In the genomic region with DNA sequence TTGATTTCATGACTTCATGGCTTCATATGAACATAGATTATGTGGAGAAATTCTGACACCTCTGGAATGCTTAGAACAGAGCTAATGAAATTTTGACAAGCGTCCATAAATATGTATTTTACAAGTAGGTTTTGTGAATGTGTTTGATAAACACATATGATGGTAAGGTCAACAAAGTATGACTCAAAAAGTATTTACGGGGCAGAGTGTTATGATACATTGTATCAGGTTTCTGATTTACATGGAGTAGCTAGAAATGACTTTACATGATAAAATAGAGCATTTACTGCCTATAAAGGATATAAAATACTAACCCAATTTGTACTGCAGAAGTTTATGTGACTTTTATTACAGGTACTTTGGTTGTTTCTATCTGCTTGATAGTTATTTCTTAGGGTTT, we compare ENCODE assay signal across 2 cellular contexts.
TF ChIP-seq lines count a peak whose summit lies in the region.

No MANE protein-coding gene starts in this region.

TF ChIP-seq in A549, 52 proteins besides CTCF, POLR2A, EP300 and RAD21 (continued from another document):
- TF ChIP-seq, protein P1, sequence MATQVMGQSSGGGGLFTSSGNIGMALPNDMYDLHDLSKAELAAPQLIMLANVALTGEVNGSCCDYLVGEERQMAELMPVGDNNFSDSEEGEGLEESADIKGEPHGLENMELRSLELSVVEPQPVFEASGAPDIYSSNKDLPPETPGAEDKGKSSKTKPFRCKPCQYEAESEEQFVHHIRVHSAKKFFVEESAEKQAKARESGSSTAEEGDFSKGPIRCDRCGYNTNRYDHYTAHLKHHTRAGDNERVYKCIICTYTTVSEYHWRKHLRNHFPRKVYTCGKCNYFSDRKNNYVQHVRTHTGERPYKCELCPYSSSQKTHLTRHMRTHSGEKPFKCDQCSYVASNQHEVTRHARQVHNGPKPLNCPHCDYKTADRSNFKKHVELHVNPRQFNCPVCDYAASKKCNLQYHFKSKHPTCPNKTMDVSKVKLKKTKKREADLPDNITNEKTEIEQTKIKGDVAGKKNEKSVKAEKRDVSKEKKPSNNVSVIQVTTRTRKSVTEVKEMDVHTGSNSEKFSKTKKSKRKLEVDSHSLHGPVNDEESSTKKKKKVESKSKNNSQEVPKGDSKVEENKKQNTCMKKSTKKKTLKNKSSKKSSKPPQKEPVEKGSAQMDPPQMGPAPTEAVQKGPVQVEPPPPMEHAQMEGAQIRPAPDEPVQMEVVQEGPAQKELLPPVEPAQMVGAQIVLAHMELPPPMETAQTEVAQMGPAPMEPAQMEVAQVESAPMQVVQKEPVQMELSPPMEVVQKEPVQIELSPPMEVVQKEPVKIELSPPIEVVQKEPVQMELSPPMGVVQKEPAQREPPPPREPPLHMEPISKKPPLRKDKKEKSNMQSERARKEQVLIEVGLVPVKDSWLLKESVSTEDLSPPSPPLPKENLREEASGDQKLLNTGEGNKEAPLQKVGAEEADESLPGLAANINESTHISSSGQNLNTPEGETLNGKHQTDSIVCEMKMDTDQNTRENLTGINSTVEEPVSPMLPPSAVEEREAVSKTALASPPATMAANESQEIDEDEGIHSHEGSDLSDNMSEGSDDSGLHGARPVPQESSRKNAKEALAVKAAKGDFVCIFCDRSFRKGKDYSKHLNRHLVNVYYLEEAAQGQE (IDR thresholded peaks at IDR 0.05) = no peak
- TF ChIP-seq HDAC2 (IDR thresholded peaks at IDR 0.05) (no peak), KDM5A (IDR thresholded peaks at IDR 0.05) (no peak), EHMT2 (IDR thresholded peaks at IDR 0.05; ENCODE audit: low read depth) (no peak)
TF ChIP-seq in A549: peak in this region for 0.

TF ChIP-seq in HCT116, 20 proteins besides CTCF, POLR2A, EP300 and RAD21 (continued from another document):
- TF ChIP-seq, protein P1 (IDR thresholded peaks at IDR 0.05; ENCODE audit: low read depth) = no peak
- TF ChIP-seq ZNF274 (IDR thresholded peaks at IDR 0.05; ENCODE audit: low read depth, low read length) (no peak), EZH2 (IDR thresholded peaks at IDR 0.05) (no peak), SRF (IDR thresholded peaks at IDR 0.05; ENCODE audit: low read depth) (no peak), CEBPB (IDR thresholded peaks at IDR 0.05; ENCODE audit: low read depth) (no peak), JUND (IDR thresholded peaks at IDR 0.05) (no peak), EZH2phosphoT487 (IDR thresholded peaks at IDR 0.05; ENCODE audit: borderline replicate concordance) (no peak)
- TF ChIP-seq, protein P2, sequence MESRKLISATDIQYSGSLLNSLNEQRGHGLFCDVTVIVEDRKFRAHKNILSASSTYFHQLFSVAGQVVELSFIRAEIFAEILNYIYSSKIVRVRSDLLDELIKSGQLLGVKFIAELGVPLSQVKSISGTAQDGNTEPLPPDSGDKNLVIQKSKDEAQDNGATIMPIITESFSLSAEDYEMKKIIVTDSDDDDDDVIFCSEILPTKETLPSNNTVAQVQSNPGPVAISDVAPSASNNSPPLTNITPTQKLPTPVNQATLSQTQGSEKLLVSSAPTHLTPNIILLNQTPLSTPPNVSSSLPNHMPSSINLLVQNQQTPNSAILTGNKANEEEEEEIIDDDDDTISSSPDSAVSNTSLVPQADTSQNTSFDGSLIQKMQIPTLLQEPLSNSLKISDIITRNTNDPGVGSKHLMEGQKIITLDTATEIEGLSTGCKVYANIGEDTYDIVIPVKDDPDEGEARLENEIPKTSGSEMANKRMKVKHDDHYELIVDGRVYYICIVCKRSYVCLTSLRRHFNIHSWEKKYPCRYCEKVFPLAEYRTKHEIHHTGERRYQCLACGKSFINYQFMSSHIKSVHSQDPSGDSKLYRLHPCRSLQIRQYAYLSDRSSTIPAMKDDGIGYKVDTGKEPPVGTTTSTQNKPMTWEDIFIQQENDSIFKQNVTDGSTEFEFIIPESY (IDR thresholded peaks at IDR 0.05; ENCODE audit: extremely low read depth, insufficient replicate concordance, low read length) = no peak
